ENCODE assay signal across 24 cellular contexts in genomic region chr2:176114120-176114929, GRCh38. TPM values are rescaled to one million over a fixed set of nuclear protein-coding genes. Genes with fewer than 3 reads are reported as not detected.
DNase-seq lines count a peak whose midpoint lies in the region; ATAC-seq and TF ChIP-seq lines count a peak whose summit lies in the region.
"Had no signal": no experiment of that assay in that cellular context is flagged by ENCODE, and none has a peak within 500 bp of the region (broad histone marks: within the 10 kb centered on the region; RNA-seq: fewer than 3 reads in every experiment).

No MANE protein-coding gene starts in this region.

- in situ Hi-C loops in transverse colon (cut with MboI; ENCODE audit: low pct_ligation_motif_present in 1 of 4, low pct_unique_long_range_greater_than_20kb in 1 of 4, low sequenced_read_pairs in 3 of 4) = loop anchor here in 3 of 4 donors (25.0 kb wide), 2 partner anchors 698 to 1023 kb away; no protein-coding TSS in a partner anchor

- ATAC-seq in GM21381 (IDR thresholded peaks at IDR 0.05; ENCODE audit: unreplicated experiment) = no peak
- no peak for ATAC-seq in sciatic nerve

- H3K4me1 ChIP-seq in endodermal cell (ENCODE audit: control insufficient read depth, insufficient read depth, low read length) (no peaks in the 10 kb centered on the region), transverse colon (peaks cover 0 to 15% (median 3%) of the 10 kb centered on the region in 4 donors)
- H3K4me1 ChIP-seq: colonic mucosa had no signal

- intact Hi-C loops in transverse colon (cut with DNase I; ENCODE audit: low total_unique reads) = no loop called here
- intact Hi-C loops in sciatic nerve (cut with DNase I) = no loop called here

- H3K27me3 ChIP-seq in endodermal cell (ENCODE audit: control insufficient read depth, insufficient read depth, low read length, poor library complexity, severe bottlenecking) (peaks cover 100% of the 10 kb centered on the region), transverse colon (peaks cover 100% of the 10 kb centered on the region)

- no peaks in the 10 kb centered on the region for H3K36me3 ChIP-seq in endodermal cell (ENCODE audit: control insufficient read depth, insufficient read depth, low read length)
- no peaks in the 10 kb centered on the region for H3K36me3 ChIP-seq in transverse colon
- H3K36me3 ChIP-seq: colonic mucosa, esophagus muscularis mucosa had no signal

- H3K9me3 Mint-ChIP-seq in endodermal cell = peaks cover 13% of the 10 kb centered on the region
- H3K9me3 Mint-ChIP-seq: HFFc6 had no signal

- H3K9me3 ChIP-seq in endodermal cell (ENCODE audit: control insufficient read depth, low read length) = peaks cover 10% of the 10 kb centered on the region
- no peaks in the 10 kb centered on the region for H3K9me3 ChIP-seq in transverse colon
- H3K9me3 ChIP-seq: colonic mucosa, esophagus muscularis mucosa had no signal

- H3K4me3 ChIP-seq in endodermal cell (ENCODE audit: low read length) (no peak overlapping the region), transverse colon (no peak overlapping the region)
- H3K4me3 ChIP-seq: colonic mucosa, esophagus muscularis mucosa had no signal

- no peak for TF ChIP-seq POLR2A in transverse colon (IDR thresholded peaks at IDR 0.05)

- H3K27ac ChIP-seq in endodermal cell (ENCODE audit: low read depth, low read length) = no peak overlapping the region
- H3K27ac ChIP-seq in transverse colon = peak overlapping the region in 3 of 4 donors; percentile 17 to 70 (median 45)
- H3K27ac ChIP-seq: 22Rv1, colonic mucosa, esophagus muscularis mucosa, VCaP had no signal

- H3K27ac Mint-ChIP-seq in endodermal cell = no peak overlapping the region
- H3K27ac Mint-ChIP-seq: CD14-positive monocyte; HFFc6; stimulated activated naive CD8-positive, alpha-beta T cell treated with anti-CD3 and anti-CD28 coated beads, Interleukin-15, Interleukin-2, amounts not matched to agents 100 ng/mL and 50 ng/mL, for 24 hours had no signal

- H3K4me3 Mint-ChIP-seq in endodermal cell = no peak overlapping the region
- H3K4me3 Mint-ChIP-seq: HFFc6; stimulated activated naive CD8-positive, alpha-beta T cell treated with anti-CD3 and anti-CD28 coated beads, Interleukin-15, Interleukin-2, amounts not matched to agents 100 ng/mL and 50 ng/mL, for 24 hours had no signal

- DNase-seq in DMS153 (lab: John Stamatoyannopoulos, UW) = peak; percentile 99
- DNase-seq in DMS153 treated with DMSO at 0.1 percent for 48 hours (lab: John Stamatoyannopoulos, UW; ENCODE audit: unreplicated experiment) = no peak
- peak; percentile 97 for DNase-seq in NCI-H2196 treated with DMSO at 0.1 percent for 48 hours (lab: John Stamatoyannopoulos, UW; ENCODE audit: unreplicated experiment)
- peak; percentile 58 for DNase-seq in endodermal cell
- DNase-seq in transverse colon = no peak
- no peak for DNase-seq in sciatic nerve (ENCODE audit: low spot score)
- DNase-seq in HuH-7 (ENCODE audit: low spot score) = no peak
- DNase-seq: activated CD8-positive, alpha-beta memory T cell treated with anti-CD3 and anti-CD28 coated beads for 24 hours; activated gamma-delta T cell treated with Interleukin-2 at 50 U/mL for 16 hours; colonic mucosa; head of caudate nucleus; HFFc6; KG1; NCI-H2171 treated with DMSO at 0.1 percent for 48 hours; SW 1271 had no signal

- H3K36me3 Mint-ChIP-seq in endodermal cell (ENCODE audit: low read depth) = no peaks in the 10 kb centered on the region

- no peaks in the 10 kb centered on the region for H3K4me1 Mint-ChIP-seq in endodermal cell

- 6 to 9% methylated on average over 24 to 26 of the region's 26 CpGs for WGBS in endodermal cell (ENCODE audit: insufficient coverage in 1 of 2, insufficient read length in 1 of 2), 2 experiments
- 25 to 30% methylated on average over 7 to 26 of the region's 26 CpGs for WGBS in transverse colon (ENCODE audit: low coverage in 1 of 2), 2 donors

- H3K27me3 Mint-ChIP-seq in endodermal cell (ENCODE audit: insufficient read depth) = peaks cover 100% of the 10 kb centered on the region

- TF ChIP-seq EP300 in transverse colon (IDR thresholded peaks at IDR 0.05; ENCODE audit: low read depth) = no peak

- H3K9ac ChIP-seq in endodermal cell (ENCODE audit: extremely low read depth, low read length, poor library complexity, severe bottlenecking) = no peak overlapping the region

- TF ChIP-seq CTCF in endodermal cell (conservative IDR thresholded peaks at IDR 0.05) = no peak
- no peak for TF ChIP-seq CTCF in transverse colon (IDR thresholded peaks at IDR 0.05)

RNA-seq across cellular contexts. Expression of gene HOXD10, which starts 2.3 kb away (rescaled TPM):
- total RNA-seq in endodermal cell = not detected
- 3.9 TPM for polyA plus RNA-seq in endodermal cell (2013, experiment 1 of 2)
- 2.7 TPM for polyA plus RNA-seq in endodermal cell (2013, experiment 2 of 2)
- total RNA-seq in transverse colon = 10 to 100 TPM in 2 of 4 donors, 1 to 10 TPM in 2; 1.1 to 25.1 (median 7.6) TPM
- total RNA-seq in sciatic nerve = 1.9 TPM
- total RNA-seq: astrocyte, G401 had no signal
- polyA plus RNA-seq: CD14-positive monocyte had no signal

RNA-seq across cellular contexts. Expression of gene HOXD11, which starts 7.2 kb away (rescaled TPM):
- not detected for total RNA-seq in endodermal cell
- 3.8 TPM for polyA plus RNA-seq in endodermal cell (2013, experiment 1 of 2)
- polyA plus RNA-seq in endodermal cell (2013, experiment 2 of 2) = 2.4 TPM
- 10 to 100 TPM in 1 of 4 donors, 1 to 10 TPM in 2, under 1 TPM in 1; 0.41 to 13.5 (median 4.4) TPM for total RNA-seq in transverse colon
- total RNA-seq in sciatic nerve = 0.40 TPM
- total RNA-seq: astrocyte, esophagus muscularis mucosa, G401 had no signal
- polyA plus RNA-seq: CD14-positive monocyte had no signal

RNA-seq across cellular contexts. Expression of gene HOXD9, which starts 8.2 kb away (rescaled TPM):
- total RNA-seq in endodermal cell (not detected), transverse colon (10 to 100 TPM in 2 of 4 donors, 1 to 10 TPM in 2; 2.7 to 13.3 (median 7.5) TPM), sciatic nerve (4.9 TPM)
- 5.2 TPM for polyA plus RNA-seq in endodermal cell (2013, experiment 1 of 2)
- 2.4 TPM for polyA plus RNA-seq in endodermal cell (2013, experiment 2 of 2)
- total RNA-seq: astrocyte had no signal
- polyA plus RNA-seq: CD14-positive monocyte had no signal

RNA-seq across cellular contexts. Expression of gene HOXD12, which starts 14.7 kb away (rescaled TPM):
- total RNA-seq in endodermal cell (not detected), transverse colon (not detected), sciatic nerve (not detected)
- 0.18 TPM for polyA plus RNA-seq in endodermal cell (2013, experiment 1 of 2)
- 0.50 TPM for polyA plus RNA-seq in endodermal cell (2013, experiment 2 of 2)
- total RNA-seq: astrocyte, colonic mucosa, esophagus muscularis mucosa, G401, posterior vena cava had no signal
- polyA plus RNA-seq: CD14-positive monocyte had no signal

RNA-seq across cellular contexts. Expression of gene HOXD8, which starts 15.2 kb away (rescaled TPM):
- total RNA-seq in endodermal cell (not detected), transverse colon (10 to 100 TPM in 2 of 4 donors, 1 to 10 TPM in 2; 7.8 to 23.5 (median 13.4) TPM), sciatic nerve (11.9 TPM)
- polyA plus RNA-seq in endodermal cell (2013, experiment 1 of 2) = 3.6 TPM
- polyA plus RNA-seq in endodermal cell (2013, experiment 2 of 2) = 2.2 TPM
- total RNA-seq: astrocyte had no signal
- polyA plus RNA-seq: CD14-positive monocyte had no signal

Comparison
In these comparisons a context has a peak if more than half of its experiments do, and no peak if none do; other contexts are left out.
1. DNase-seq: peak in DMS153 (single experiment), NCI-H2196 treated with DMSO at 0.1 percent for 48 hours (single experiment) and endodermal cell (single experiment); none in DMS153 treated with DMSO at 0.1 percent for 48 hours (single experiment), transverse colon (single experiment), sciatic nerve (single experiment) and HuH-7 (single experiment).